12 cellular contexts compared by ENCODE assay signal in genomic region chr13:48296528-48296927, GRCh38.
"Had no signal": no experiment of that assay in that cellular context is flagged by ENCODE, and none has a peak within 500 bp of the region (broad histone marks: within the 10 kb centered on the region; RNA-seq: fewer than 3 reads in every experiment).

No MANE protein-coding gene starts in this region.

- DNase-seq: activated CD8-positive, alpha-beta memory T cell treated with anti-CD3 and anti-CD28 coated beads, Interleukin-2, amount 10 ng/mL, durations not matched to agents 7 days and 5 days; activated effector memory CD4-positive, alpha-beta T cell treated with Interleukin-2 at 50 U/mL for 16 hours; activated T-cell treated with anti-CD3 and anti-CD28 coated beads, Interleukin-2, amount 50 U/mL, for 24 hours; aorta; colonic mucosa; foreskin keratinocyte; left cardiac atrium; naive B cell; stimulated activated CD4-positive, alpha-beta T cell treated with anti-CD3 and anti-CD28 coated beads, Interleukin-4, amount 100 ng/mL, for 1 hour; stimulated activated CD8-positive, alpha-beta memory T cell treated with anti-CD3 and anti-CD28 coated beads, Interleukin-4, amount 100 ng/mL, for 48 hours had no signal

- H3K27ac Mint-ChIP-seq: activated CD8-positive, alpha-beta memory T cell treated with anti-CD3 and anti-CD28 coated beads, Interleukin-2, amount 10 ng/mL, durations not matched to agents 7 days and 5 days; activated naive CD8-positive, alpha-beta T cell; activated T-cell treated with anti-CD3 and anti-CD28 coated beads, Interleukin-2, amount 50 U/mL, for 24 hours had no signal

- H3K27me3 Mint-ChIP-seq: activated naive CD8-positive, alpha-beta T cell; activated T-cell treated with anti-CD3 and anti-CD28 coated beads, Interleukin-2, amount 50 U/mL, for 24 hours; naive B cell had no signal

- H3K9me3 Mint-ChIP-seq: activated T-cell treated with anti-CD3 and anti-CD28 coated beads, Interleukin-2, amount 50 U/mL, for 24 hours; naive B cell had no signal

- H3K36me3 Mint-ChIP-seq: activated naive CD8-positive, alpha-beta T cell; naive B cell had no signal

- H3K4me3 Mint-ChIP-seq: activated CD8-positive, alpha-beta memory T cell treated with anti-CD3 and anti-CD28 coated beads, Interleukin-2, amount 10 ng/mL, durations not matched to agents 7 days and 5 days; activated naive CD8-positive, alpha-beta T cell; activated T-cell treated with anti-CD3 and anti-CD28 coated beads, Interleukin-2, amount 50 U/mL, for 24 hours; naive B cell had no signal

- ATAC-seq: activated CD4-positive, CD25-positive, alpha-beta regulatory T cell treated with anti-CD3 and anti-CD28 coated beads, Interleukin-2, amount 50 U/mL, for 24 hours; activated CD8-positive, alpha-beta memory T cell treated with anti-CD3 and anti-CD28 coated beads, Interleukin-2, amount 10 ng/mL, durations not matched to agents 7 days and 5 days; foreskin keratinocyte; left cardiac atrium had no signal
